Comparison of ENCODE assay signal across 10 cellular contexts in the genomic region with DNA sequence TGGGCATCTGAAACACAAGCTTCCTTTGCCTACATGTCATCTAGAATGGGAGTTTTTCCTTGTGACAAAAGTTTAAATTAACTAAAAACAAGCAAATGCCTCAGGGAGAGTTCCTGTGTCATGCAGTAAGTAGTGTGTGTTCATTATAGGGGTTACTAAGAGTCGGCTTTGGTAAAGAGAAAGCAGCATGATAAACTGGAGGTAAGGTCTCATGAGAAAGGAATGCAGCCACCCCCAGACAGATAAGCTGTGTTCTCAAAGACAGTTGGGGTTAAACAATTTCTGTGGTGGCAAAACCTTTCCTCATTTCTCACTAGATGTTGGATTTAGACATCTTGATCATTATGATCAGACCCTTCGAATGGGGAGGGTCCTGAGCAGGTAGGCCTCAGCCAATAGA.
DNase-seq lines count a peak whose midpoint lies in the region; ATAC-seq and TF ChIP-seq lines count a peak whose summit lies in the region.
"Had no signal": no experiment of that assay in that cellular context is flagged by ENCODE, and none has a peak within 500 bp of the region (broad histone marks: within the 10 kb centered on the region; RNA-seq: fewer than 3 reads in every experiment).

No MANE protein-coding gene starts in this region.

- H3K27ac Mint-ChIP-seq in endodermal cell: peak overlapping the region; percentile 83
- peak overlapping the region; percentile 35 for H3K27ac Mint-ChIP-seq in neural crest cell (ENCODE audit: unreplicated experiment)

- H3K36me3 Mint-ChIP-seq in endodermal cell (ENCODE audit: low read depth) (peaks cover 34% of the 10 kb centered on the region), neural crest cell (ENCODE audit: low read depth) (peaks cover 12% of the 10 kb centered on the region)

- H3K27me3 Mint-ChIP-seq in endodermal cell (ENCODE audit: insufficient read depth) (no peaks in the 10 kb centered on the region), neural crest cell (ENCODE audit: low read depth) (no peaks in the 10 kb centered on the region)

- H3K9me3 Mint-ChIP-seq in endodermal cell (no peaks in the 10 kb centered on the region), neural crest cell (no peaks in the 10 kb centered on the region)

- no peak for ATAC-seq in HG02840 (IDR thresholded peaks at IDR 0.05; ENCODE audit: low FRiP score, unreplicated experiment)

- H3K4me1 ChIP-seq in PC-9 (replicated peaks; ENCODE audit: insufficient read depth) (peaks cover 91% of the 10 kb centered on the region), endodermal cell (ENCODE audit: control insufficient read depth, insufficient read depth, low read length) (no peaks in the 10 kb centered on the region)

- H3F3A ChIP-seq in PC-9 (ENCODE audit: insufficient read depth, low read depth): peaks cover 71% of the 10 kb centered on the region

- H3K36me3 ChIP-seq in PC-9 (ENCODE audit: low read depth) (peaks cover 42% of the 10 kb centered on the region), endodermal cell (ENCODE audit: control insufficient read depth, insufficient read depth, low read length) (peaks cover 74% of the 10 kb centered on the region)

- no TSS peak for BruUV-seq in PC-9 (replicated peaks; lab: Mats Ljungman, UMichigan)

- no peak overlapping the region for H2AFZ ChIP-seq in PC-9

- peaks cover 8% of the 10 kb centered on the region; the same call in 1 of the 2 replicates for H4K20me1 ChIP-seq in PC-9 (ENCODE audit: insufficient read depth)

- peaks cover 88% of the 10 kb centered on the region for H3K79me2 ChIP-seq in PC-9 (ENCODE audit: low read depth)

- H3K27me3 ChIP-seq in PC-9 (ENCODE audit: insufficient read depth, low read depth) (no peaks in the 10 kb centered on the region), endodermal cell (ENCODE audit: control insufficient read depth, insufficient read depth, low read length, poor library complexity, severe bottlenecking) (no peaks in the 10 kb centered on the region)

- CTCF ChIA-PET in PC-9 (lab: Charles Lee): interaction anchor here (0.7 to 1.0 kb wide), 2 partner anchors 57 to 68 kb away, joined by 4 to 24 read pairs; no protein-coding TSS in a partner anchor

- no peak for TF ChIP-seq CTCF in PC-9 (conservative IDR thresholded peaks at IDR 0.05)
- TF ChIP-seq CTCF in endodermal cell (conservative IDR thresholded peaks at IDR 0.05): no peak
- TF ChIP-seq CTCF in neural crest cell (conservative IDR thresholded peaks at IDR 0.05): no peak

- H3K4me2 ChIP-seq in PC-9: peak overlapping the region; percentile 65

- peak overlapping the region; percentile 77 for H3K27ac ChIP-seq in PC-9
- no peak overlapping the region for H3K27ac ChIP-seq in endodermal cell (ENCODE audit: low read depth, low read length)

- DNase-seq in Daoy (ENCODE audit: low read depth): peak; percentile 91
- peak; percentile 42 to 97 for DNase-seq in PC-9
- DNase-seq in endodermal cell: no peak
- no peak for DNase-seq in neural crest cell (ENCODE audit: low read depth, low spot score)
- no peak for DNase-seq in GM19238 (ENCODE audit: insufficient read length, low spot score)
- DNase-seq in central memory CD4-positive, alpha-beta T cell: no peak
- no peak for DNase-seq in activated effector memory CD4-positive, alpha-beta T cell treated with anti-CD3 and anti-CD28 coated beads, Interleukin-2, amount 50 U/mL, for 16 hours
- DNase-seq: effector CD8-positive, alpha-beta T cell; NCI-H2029 treated with DMSO at 0.1 percent for 48 hours had no signal

- peaks cover 7% of the 10 kb centered on the region for H3K4me1 Mint-ChIP-seq in endodermal cell
- H3K4me1 Mint-ChIP-seq in neural crest cell: peaks cover 40% of the 10 kb centered on the region

- no peak overlapping the region for H3K4me3 Mint-ChIP-seq in endodermal cell
- no peak overlapping the region for H3K4me3 Mint-ChIP-seq in neural crest cell

- no peaks in the 10 kb centered on the region for H3K9me3 ChIP-seq in PC-9 (ENCODE audit: insufficient read depth, low read depth)
- H3K9me3 ChIP-seq in endodermal cell (ENCODE audit: control insufficient read depth, low read length): no peaks in the 10 kb centered on the region

- H3K4me3 ChIP-seq in PC-9 (0 out of 2 replicates have a peak overlapping the region, but pooled peaks have one; percentile 3), endodermal cell (ENCODE audit: low read length) (no peak overlapping the region)

- intact Hi-C loops in PC-9 (cut with micrococcal nuclease; ENCODE audit: unreplicated experiment): loop anchor here (1.0 to 5.0 kb wide), 5 partner anchors 21 to 705 kb away; no protein-coding TSS in a partner anchor

- H3K9me2 ChIP-seq in PC-9 (ENCODE audit: insufficient read depth): no peaks in the 10 kb centered on the region

- no peak overlapping the region for H3K9ac ChIP-seq in endodermal cell (ENCODE audit: extremely low read depth, low read length, poor library complexity, severe bottlenecking)

- POLR2A ChIA-PET in PC-9 (lab: Charles Lee; ENCODE audit: unreplicated experiment): interaction anchor here (0.6 to 0.7 kb wide), 5 partner anchors 17 to 129 kb away, joined by 3 to 5 read pairs (median 4); no protein-coding TSS in a partner anchor

- WGBS in endodermal cell (ENCODE audit: insufficient coverage in 1 of 2, insufficient read length in 1 of 2), 2 experiments: 92 to 95% methylated on average over 2 of the region's 2 CpGs

Comparison
In these comparisons a context has a peak if more than half of its experiments do, and no peak if none do; other contexts are left out.
1. DNase-seq: peak in Daoy (single experiment) and PC-9 (2 of 2); none in endodermal cell (single experiment), neural crest cell (single experiment), GM19238 (single experiment), central memory CD4-positive, alpha-beta T cell (single experiment) and activated effector memory CD4-positive, alpha-beta T cell treated with anti-CD3 and anti-CD28 coated beads, Interleukin-2, amount 50 U/mL, for 16 hours (single experiment).